26 cellular contexts compared by ENCODE assay signal in genomic region chr9:135657416-135657815, GRCh38. TPM values are rescaled to one million over a fixed set of nuclear protein-coding genes. Genes with fewer than 3 reads are reported as not detected.
DNase-seq lines count a peak whose midpoint lies in the region; ATAC-seq, FAIRE-seq and TF ChIP-seq lines count a peak whose summit lies in the region.
"Had no signal": no experiment of that assay in that cellular context is flagged by ENCODE, and none has a peak within 500 bp of the region (broad histone marks: within the 10 kb centered on the region; RNA-seq: fewer than 3 reads in every experiment).

No MANE protein-coding gene starts in this region.

- H3K27me3 ChIP-seq in WERI-Rb-1 (ENCODE audit: insufficient read depth, low read depth, severe bottlenecking): no peaks in the 10 kb centered on the region
- no peaks in the 10 kb centered on the region for H3K27me3 ChIP-seq in bronchial epithelial cell (ENCODE audit: control insufficient read depth, insufficient read depth, low read length)
- H3K27me3 ChIP-seq in osteoblast (ENCODE audit: insufficient read depth, low read length): no peaks in the 10 kb centered on the region
- H3K27me3 ChIP-seq: BLaER1 treated with 17β-estradiol and CSF1 and Interleukin-3, amounts not matched to agents 10 nM and 100 nM had no signal

- H3K79me2 ChIP-seq in osteoblast (ENCODE audit: insufficient read depth, low read length): no peaks in the 10 kb centered on the region

- no peak overlapping the region for H3K4me2 ChIP-seq in osteoblast (ENCODE audit: insufficient read depth, low read length)
- H3K4me2 ChIP-seq: BLaER1 treated with 17β-estradiol and CSF1 and Interleukin-3, amounts not matched to agents 10 nM and 100 nM had no signal

- TF ChIP-seq CTCF in WERI-Rb-1 (IDR thresholded peaks at IDR 0.05; ENCODE audit: low read depth, low read length) (no peak), bronchial epithelial cell (IDR thresholded peaks at IDR 0.05; ENCODE audit: insufficient read depth, low read length, severe bottlenecking) (no peak), osteoblast (IDR thresholded peaks at IDR 0.05; ENCODE audit: extremely low read depth, low read depth, low read length) (no peak)

- H3K36me3 ChIP-seq in WERI-Rb-1: no peaks in the 10 kb centered on the region
- H3K36me3 ChIP-seq in bronchial epithelial cell (ENCODE audit: control insufficient read depth, insufficient read depth, low read length): no peaks in the 10 kb centered on the region
- no peaks in the 10 kb centered on the region for H3K36me3 ChIP-seq in osteoblast (ENCODE audit: insufficient read depth, low read length)
- H3K36me3 ChIP-seq: BLaER1 treated with 17β-estradiol and CSF1 and Interleukin-3, amounts not matched to agents 10 nM and 100 nM had no signal

- peak; percentile 73 for FAIRE-seq in bronchial epithelial cell (lab: Jason Lieb, UNC)
- FAIRE-seq: A204.1, D721Med, G401.6, GM12891, GM19239 had no signal

- no peak for ATAC-seq in left lobe of liver
- ATAC-seq: CD8-positive, alpha-beta T cell had no signal

- H4K20me1 ChIP-seq in osteoblast (ENCODE audit: insufficient read depth, low read length): no peaks in the 10 kb centered on the region
- H4K20me1 ChIP-seq: BLaER1 treated with 17β-estradiol and CSF1 and Interleukin-3, amounts not matched to agents 10 nM and 100 nM had no signal

- H3K4me3 ChIP-seq in WERI-Rb-1 (ENCODE audit: low read depth, low read length): no peak overlapping the region; the same call in 1 of the 2 replicates
- no peak overlapping the region for H3K4me3 ChIP-seq in bronchial epithelial cell (ENCODE audit: low read depth, low read length)
- no peak overlapping the region for H3K4me3 ChIP-seq in osteoblast (ENCODE audit: insufficient read depth, low read length)
- H3K4me3 ChIP-seq: BLaER1 treated with 17β-estradiol and CSF1 and Interleukin-3, amounts not matched to agents 10 nM and 100 nM had no signal

- H3K9me3 ChIP-seq in WERI-Rb-1 (ENCODE audit: severe bottlenecking) (peaks cover 3% of the 10 kb centered on the region), osteoblast (ENCODE audit: low read depth, low read length) (no peaks in the 10 kb centered on the region)

- DNase-seq in WERI-Rb-1 (peak; percentile 45), bronchial epithelial cell (ENCODE audit: low read depth) (no peak), mesenteric fat pad (ENCODE audit: low spot score) (peak; percentile 68), osteoblast (ENCODE audit: insufficient read length, low spot score, missing footprints) (peak; percentile 30), AG08396 (ENCODE audit: low spot score) (no peak), left lobe of liver (ENCODE audit: low spot score) (no peak), activated gamma-delta T cell treated with Interleukin-2 at 50 U/mL for 16 hours (no peak)
- no peak for DNase-seq in stimulated activated CD4-positive, alpha-beta T cell treated with anti-CD3 and anti-CD28 coated beads, Interleukin-4, amount 100 ng/mL, for 4 hours
- DNase-seq: 8988T; ACHN; AML-193; Caco-2; Calu3; CD4-positive, alpha-beta T cell; CD8-positive, alpha-beta T cell; DMS79 treated with DMSO at 0.1 percent for 48 hours; GF-D8 had no signal

- H3K4me1 ChIP-seq in osteoblast (ENCODE audit: insufficient read depth, low read length): no peaks in the 10 kb centered on the region
- H3K4me1 ChIP-seq: Caco-2 had no signal

- no peak overlapping the region for H2AFZ ChIP-seq in osteoblast (ENCODE audit: low read length)

- H3K27ac ChIP-seq in WERI-Rb-1: no peak overlapping the region
- no peak overlapping the region for H3K27ac ChIP-seq in osteoblast (ENCODE audit: low read depth, low read length)
- H3K27ac ChIP-seq: BLaER1 treated with 17β-estradiol and CSF1 and Interleukin-3, amounts not matched to agents 10 nM and 100 nM; C4-2B had no signal

RNA-seq across cellular contexts. Expression of gene LCN9, which starts 5.7 kb away (rescaled TPM):
- total RNA-seq in bronchial epithelial cell: not detected in 2 replicates
- total RNA-seq in mesenteric fat pad: not detected
- total RNA-seq in osteoblast: not detected in 2 replicates
- not detected for total RNA-seq in left lobe of liver
- total RNA-seq: A673; B cell; Caco-2; Calu3; CD4-positive, alpha-beta T cell; CD8-positive, alpha-beta T cell had no signal

RNA-seq across cellular contexts. Expression of gene GLT6D1, which starts 18.1 kb away (rescaled TPM):
- total RNA-seq in bronchial epithelial cell: not detected in 2 replicates
- not detected for total RNA-seq in mesenteric fat pad
- total RNA-seq in osteoblast: not detected in 2 replicates
- total RNA-seq in left lobe of liver: not detected
- total RNA-seq: A673; B cell; Caco-2; Calu3; CD4-positive, alpha-beta T cell; CD8-positive, alpha-beta T cell had no signal

RNA-seq across cellular contexts. Expression of gene SOHLH1, which starts 41.9 kb away (rescaled TPM):
- total RNA-seq in bronchial epithelial cell: not detected in 2 replicates
- not detected for total RNA-seq in mesenteric fat pad
- not detected in 2 replicates for total RNA-seq in osteoblast
- not detected for total RNA-seq in left lobe of liver
- total RNA-seq: A673; B cell; Calu3; CD4-positive, alpha-beta T cell; CD8-positive, alpha-beta T cell had no signal

RNA-seq across cellular contexts. Expression of gene KCNT1, which starts 44.6 kb away (rescaled TPM):
- not detected in 2 replicates for total RNA-seq in bronchial epithelial cell
- 0.06 TPM for total RNA-seq in mesenteric fat pad
- total RNA-seq in osteoblast: not detected in 2 replicates
- total RNA-seq in left lobe of liver: not detected
- total RNA-seq: A673; B cell; Calu3; CD8-positive, alpha-beta T cell had no signal

Comparison
In these comparisons a context has a peak if more than half of its experiments do, and no peak if none do; other contexts are left out.
1. DNase-seq: peak in WERI-Rb-1 (single experiment), mesenteric fat pad (single experiment) and osteoblast (single experiment); none in bronchial epithelial cell (single experiment), AG08396 (single experiment), left lobe of liver (single experiment), stimulated activated CD4-positive, alpha-beta T cell treated with anti-CD3 and anti-CD28 coated beads, Interleukin-4, amount 100 ng/mL, for 4 hours (0 of 2) and activated gamma-delta T cell treated with Interleukin-2 at 50 U/mL for 16 hours (single experiment).